In the genomic region with DNA sequence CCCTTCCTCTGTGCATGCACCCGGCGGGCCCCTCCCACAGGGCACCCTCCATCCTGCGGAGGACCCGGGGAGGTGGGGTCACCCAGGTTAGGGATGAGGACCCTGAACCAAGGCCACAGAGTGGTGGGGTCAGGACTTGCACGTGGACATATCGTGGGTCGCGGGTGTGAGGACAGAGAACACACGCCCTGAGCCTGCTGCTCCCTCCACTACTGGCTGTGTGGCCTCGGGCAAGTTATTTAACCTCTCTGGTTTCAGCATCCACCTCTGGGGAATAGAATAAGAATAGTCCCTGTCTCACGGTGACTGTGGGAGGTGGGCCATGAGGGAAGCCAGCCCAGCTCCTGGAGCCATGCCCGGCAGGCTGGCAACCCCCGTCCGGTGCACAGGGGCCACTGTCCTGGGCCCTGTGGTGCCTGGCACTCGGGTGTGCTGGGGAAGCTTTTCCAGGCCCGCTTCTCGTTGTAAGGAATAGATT, we compare ENCODE assay signal across 1 cellular context.
TF ChIP-seq lines count a peak whose summit lies in the region.

No MANE protein-coding gene starts in this region.

TF ChIP-seq in GM23338, 12 proteins besides CTCF, POLR2A, EP300 and RAD21 (continued from another document):
- TF ChIP-seq, protein P1, sequence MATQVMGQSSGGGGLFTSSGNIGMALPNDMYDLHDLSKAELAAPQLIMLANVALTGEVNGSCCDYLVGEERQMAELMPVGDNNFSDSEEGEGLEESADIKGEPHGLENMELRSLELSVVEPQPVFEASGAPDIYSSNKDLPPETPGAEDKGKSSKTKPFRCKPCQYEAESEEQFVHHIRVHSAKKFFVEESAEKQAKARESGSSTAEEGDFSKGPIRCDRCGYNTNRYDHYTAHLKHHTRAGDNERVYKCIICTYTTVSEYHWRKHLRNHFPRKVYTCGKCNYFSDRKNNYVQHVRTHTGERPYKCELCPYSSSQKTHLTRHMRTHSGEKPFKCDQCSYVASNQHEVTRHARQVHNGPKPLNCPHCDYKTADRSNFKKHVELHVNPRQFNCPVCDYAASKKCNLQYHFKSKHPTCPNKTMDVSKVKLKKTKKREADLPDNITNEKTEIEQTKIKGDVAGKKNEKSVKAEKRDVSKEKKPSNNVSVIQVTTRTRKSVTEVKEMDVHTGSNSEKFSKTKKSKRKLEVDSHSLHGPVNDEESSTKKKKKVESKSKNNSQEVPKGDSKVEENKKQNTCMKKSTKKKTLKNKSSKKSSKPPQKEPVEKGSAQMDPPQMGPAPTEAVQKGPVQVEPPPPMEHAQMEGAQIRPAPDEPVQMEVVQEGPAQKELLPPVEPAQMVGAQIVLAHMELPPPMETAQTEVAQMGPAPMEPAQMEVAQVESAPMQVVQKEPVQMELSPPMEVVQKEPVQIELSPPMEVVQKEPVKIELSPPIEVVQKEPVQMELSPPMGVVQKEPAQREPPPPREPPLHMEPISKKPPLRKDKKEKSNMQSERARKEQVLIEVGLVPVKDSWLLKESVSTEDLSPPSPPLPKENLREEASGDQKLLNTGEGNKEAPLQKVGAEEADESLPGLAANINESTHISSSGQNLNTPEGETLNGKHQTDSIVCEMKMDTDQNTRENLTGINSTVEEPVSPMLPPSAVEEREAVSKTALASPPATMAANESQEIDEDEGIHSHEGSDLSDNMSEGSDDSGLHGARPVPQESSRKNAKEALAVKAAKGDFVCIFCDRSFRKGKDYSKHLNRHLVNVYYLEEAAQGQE (IDR thresholded peaks at IDR 0.05; ENCODE audit: unreplicated experiment): no peak
- TF ChIP-seq POLR2AphosphoS5 (IDR thresholded peaks at IDR 0.05; ENCODE audit: low read depth) (no peak), EZH2 (IDR thresholded peaks at IDR 0.05; ENCODE audit: low read depth, unreplicated experiment) (no peak), CREB1 (CRISPR knock-in tag; IDR thresholded peaks at IDR 0.05; ENCODE audit: low read depth) (no peak)
- TF ChIP-seq, protein P2, sequence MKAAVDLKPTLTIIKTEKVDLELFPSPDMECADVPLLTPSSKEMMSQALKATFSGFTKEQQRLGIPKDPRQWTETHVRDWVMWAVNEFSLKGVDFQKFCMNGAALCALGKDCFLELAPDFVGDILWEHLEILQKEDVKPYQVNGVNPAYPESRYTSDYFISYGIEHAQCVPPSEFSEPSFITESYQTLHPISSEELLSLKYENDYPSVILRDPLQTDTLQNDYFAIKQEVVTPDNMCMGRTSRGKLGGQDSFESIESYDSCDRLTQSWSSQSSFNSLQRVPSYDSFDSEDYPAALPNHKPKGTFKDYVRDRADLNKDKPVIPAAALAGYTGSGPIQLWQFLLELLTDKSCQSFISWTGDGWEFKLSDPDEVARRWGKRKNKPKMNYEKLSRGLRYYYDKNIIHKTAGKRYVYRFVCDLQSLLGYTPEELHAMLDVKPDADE (IDR thresholded peaks at IDR 0.05): no peak
TF ChIP-seq in GM23338: peak in this region for 0.
